Comparison of ENCODE assay signal across 1 cellular context in the genomic region with DNA sequence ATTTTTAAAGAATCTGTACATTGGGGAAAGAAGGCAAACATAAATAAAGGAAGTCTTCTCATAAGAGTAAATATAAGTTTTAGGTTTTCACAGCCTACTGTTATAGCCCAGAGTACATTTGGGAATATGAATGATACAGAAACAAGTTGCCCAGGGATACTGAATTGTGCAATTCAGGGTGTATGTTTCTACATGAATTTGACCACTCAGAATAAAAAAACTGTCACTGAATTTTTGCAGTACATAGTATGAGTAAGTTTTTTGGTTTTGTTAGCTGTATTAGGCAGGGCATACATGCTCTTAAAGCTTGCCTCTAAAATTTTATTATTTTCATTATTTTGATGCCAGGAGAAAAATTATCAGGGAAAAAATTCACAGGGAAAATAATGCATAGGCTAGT.
TF ChIP-seq lines count a peak whose summit lies in the region.

No MANE protein-coding gene starts in this region.

TF ChIP-seq in IMR-90, 13 proteins besides CTCF, POLR2A, EP300 and RAD21:
- TF ChIP-seq CEBPB (IDR thresholded peaks at IDR 0.05; ENCODE audit: low read depth, low read length) (peak; percentile 65), MAFK (IDR thresholded peaks at IDR 0.05; ENCODE audit: low read depth, low read length) (no peak)
